Comparison of ENCODE assay signal across 1 cellular context in genomic region chr10:33253411-33253810, GRCh38.
TF ChIP-seq lines count a peak whose summit lies in the region.

No MANE protein-coding gene starts in this region.

TF ChIP-seq in A549, 52 proteins besides CTCF, POLR2A, EP300 and RAD21 (continued from another document):
- no peak for TF ChIP-seq BHLHE40 (IDR thresholded peaks at IDR 0.05; ENCODE audit: low read depth, low read length)
